Comparison of ENCODE assay signal across 1 cellular context in the genomic region with DNA sequence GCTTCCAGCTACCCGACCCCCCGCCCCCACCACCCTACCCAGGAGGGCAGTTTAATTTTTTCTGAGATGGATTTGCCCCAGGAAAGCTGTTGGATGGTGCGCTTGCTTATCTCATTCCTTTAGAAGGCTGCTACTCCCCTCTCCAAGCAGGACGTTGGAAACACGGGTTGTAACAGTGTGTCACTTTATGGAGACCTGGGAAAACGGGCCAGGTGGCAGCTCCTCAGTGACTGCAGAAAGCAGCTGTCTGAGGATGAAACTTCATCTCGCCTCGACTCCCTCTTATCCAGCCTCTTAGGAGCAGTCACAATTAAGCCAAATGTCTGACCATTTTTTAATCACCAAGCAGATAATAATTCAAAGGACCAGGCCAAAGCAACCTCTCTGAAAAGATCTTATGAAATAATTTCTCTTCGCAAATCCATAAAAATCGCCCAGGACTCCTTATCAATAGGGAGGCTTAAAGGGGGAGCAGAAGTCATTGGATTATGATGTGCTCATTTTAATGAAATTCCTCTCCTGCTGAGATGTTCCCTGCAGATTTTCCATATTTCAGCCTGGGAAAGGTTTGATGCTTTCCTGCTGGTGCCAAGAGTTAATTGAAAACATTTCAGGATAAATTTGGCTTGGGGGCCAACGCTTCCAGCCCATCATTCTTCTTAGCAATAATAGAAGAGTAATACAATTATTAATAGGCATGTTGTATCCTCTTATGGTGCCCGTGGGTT.
TF ChIP-seq lines count a peak whose summit lies in the region.

No MANE protein-coding gene starts in this region.

TF ChIP-seq in GM23338, 12 proteins besides CTCF, POLR2A, EP300 and RAD21 (continued from another document):
- TF ChIP-seq, protein P1, sequence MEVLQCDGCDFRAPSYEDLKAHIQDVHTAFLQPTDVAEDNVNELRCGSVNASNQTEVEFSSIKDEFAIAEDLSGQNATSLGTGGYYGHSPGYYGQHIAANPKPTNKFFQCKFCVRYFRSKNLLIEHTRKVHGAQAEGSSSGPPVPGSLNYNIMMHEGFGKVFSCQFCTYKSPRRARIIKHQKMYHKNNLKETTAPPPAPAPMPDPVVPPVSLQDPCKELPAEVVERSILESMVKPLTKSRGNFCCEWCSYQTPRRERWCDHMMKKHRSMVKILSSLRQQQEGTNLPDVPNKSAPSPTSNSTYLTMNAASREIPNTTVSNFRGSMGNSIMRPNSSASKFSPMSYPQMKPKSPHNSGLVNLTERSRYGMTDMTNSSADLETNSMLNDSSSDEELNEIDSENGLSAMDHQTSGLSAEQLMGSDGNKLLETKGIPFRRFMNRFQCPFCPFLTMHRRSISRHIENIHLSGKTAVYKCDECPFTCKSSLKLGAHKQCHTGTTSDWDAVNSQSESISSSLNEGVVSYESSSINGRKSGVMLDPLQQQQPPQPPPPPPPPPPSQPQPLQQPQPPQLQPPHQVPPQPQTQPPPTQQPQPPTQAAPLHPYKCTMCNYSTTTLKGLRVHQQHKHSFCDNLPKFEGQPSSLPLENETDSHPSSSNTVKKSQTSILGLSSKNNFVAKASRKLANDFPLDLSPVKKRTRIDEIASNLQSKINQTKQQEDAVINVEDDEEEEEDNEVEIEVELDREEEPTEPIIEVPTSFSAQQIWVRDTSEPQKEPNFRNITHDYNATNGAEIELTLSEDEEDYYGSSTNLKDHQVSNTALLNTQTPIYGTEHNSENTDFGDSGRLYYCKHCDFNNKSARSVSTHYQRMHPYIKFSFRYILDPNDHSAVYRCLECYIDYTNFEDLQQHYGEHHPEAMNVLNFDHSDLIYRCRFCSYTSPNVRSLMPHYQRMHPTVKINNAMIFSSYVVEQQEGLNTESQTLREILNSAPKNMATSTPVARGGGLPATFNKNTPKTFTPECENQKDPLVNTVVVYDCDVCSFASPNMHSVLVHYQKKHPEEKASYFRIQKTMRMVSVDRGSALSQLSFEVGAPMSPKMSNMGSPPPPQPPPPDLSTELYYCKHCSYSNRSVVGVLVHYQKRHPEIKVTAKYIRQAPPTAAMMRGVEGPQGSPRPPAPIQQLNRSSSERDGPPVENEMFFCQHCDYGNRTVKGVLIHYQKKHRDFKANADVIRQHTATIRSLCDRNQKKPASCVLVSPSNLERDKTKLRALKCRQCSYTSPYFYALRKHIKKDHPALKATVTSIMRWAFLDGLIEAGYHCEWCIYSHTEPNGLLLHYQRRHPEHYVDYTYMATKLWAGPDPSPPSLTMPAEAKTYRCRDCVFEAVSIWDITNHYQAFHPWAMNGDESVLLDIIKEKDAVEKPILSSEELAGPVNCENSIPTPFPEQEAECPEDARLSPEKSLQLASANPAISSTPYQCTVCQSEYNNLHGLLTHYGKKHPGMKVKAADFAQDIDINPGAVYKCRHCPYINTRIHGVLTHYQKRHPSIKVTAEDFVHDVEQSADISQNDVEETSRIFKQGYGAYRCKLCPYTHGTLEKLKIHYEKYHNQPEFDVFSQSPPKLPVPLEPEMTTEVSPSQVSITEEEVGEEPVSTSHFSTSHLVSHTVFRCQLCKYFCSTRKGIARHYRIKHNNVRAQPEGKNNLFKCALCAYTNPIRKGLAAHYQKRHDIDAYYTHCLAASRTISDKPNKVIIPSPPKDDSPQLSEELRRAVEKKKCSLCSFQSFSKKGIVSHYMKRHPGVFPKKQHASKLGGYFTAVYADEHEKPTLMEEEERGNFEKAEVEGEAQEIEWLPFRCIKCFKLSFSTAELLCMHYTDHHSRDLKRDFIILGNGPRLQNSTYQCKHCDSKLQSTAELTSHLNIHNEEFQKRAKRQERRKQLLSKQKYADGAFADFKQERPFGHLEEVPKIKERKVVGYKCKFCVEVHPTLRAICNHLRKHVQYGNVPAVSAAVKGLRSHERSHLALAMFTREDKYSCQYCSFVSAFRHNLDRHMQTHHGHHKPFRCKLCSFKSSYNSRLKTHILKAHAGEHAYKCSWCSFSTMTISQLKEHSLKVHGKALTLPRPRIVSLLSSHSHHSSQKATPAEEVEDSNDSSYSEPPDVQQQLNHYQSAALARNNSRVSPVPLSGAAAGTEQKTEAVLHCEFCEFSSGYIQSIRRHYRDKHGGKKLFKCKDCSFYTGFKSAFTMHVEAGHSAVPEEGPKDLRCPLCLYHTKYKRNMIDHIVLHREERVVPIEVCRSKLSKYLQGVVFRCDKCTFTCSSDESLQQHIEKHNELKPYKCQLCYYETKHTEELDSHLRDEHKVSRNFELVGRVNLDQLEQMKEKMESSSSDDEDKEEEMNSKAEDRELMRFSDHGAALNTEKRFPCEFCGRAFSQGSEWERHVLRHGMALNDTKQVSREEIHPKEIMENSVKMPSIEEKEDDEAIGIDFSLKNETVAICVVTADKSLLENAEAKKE (CRISPR knock-in tag; IDR thresholded peaks at IDR 0.05), result no peak
- no peak for TF ChIP-seq STAT1 (IDR thresholded peaks at IDR 0.05; ENCODE audit: unreplicated experiment)
- TF ChIP-seq, protein P2, sequence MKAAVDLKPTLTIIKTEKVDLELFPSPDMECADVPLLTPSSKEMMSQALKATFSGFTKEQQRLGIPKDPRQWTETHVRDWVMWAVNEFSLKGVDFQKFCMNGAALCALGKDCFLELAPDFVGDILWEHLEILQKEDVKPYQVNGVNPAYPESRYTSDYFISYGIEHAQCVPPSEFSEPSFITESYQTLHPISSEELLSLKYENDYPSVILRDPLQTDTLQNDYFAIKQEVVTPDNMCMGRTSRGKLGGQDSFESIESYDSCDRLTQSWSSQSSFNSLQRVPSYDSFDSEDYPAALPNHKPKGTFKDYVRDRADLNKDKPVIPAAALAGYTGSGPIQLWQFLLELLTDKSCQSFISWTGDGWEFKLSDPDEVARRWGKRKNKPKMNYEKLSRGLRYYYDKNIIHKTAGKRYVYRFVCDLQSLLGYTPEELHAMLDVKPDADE (IDR thresholded peaks at IDR 0.05), result no peak
- TF ChIP-seq JUNB (IDR thresholded peaks at IDR 0.05; ENCODE audit: unreplicated experiment), result no peak
- no peak for TF ChIP-seq ZNF114 (CRISPR knock-in tag; IDR thresholded peaks at IDR 0.05)
- no peak for TF ChIP-seq NANOG (IDR thresholded peaks at IDR 0.05; ENCODE audit: borderline replicate concordance)
- no peak for TF ChIP-seq CREB1 (CRISPR knock-in tag; IDR thresholded peaks at IDR 0.05; ENCODE audit: low read depth)
- TF ChIP-seq EZH2 (IDR thresholded peaks at IDR 0.05; ENCODE audit: low read depth, unreplicated experiment), result no peak
